Comparison of ENCODE assay signal across 8 cellular contexts in the genomic region with DNA sequence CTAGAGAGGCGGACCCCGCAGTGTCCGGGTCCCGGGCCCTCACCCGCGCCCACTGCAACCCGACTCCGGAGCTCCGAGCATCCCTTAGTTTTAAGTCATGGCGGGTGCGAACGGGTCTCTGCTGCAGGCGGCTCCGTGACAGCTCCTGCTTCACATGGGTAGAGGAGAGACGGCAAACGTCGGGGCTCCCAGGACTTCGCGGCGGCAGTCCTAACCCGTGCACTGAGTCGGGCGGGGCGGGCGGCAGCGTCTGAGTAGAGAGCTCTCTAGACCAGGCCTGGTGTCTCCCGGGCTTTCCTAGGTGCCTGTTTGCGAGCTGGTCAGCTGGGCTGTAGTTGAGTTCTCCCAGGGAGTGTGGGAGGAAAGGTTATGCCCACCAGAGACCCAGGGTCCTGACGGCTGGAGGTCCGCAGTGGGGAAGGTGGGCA. TPM values are rescaled to one million over a fixed set of nuclear protein-coding genes. Genes with fewer than 3 reads are reported as not detected.
DNase-seq lines count a peak whose midpoint lies in the region; ATAC-seq and TF ChIP-seq lines count a peak whose summit lies in the region.

No MANE protein-coding gene starts in this region.

- no peak for DNase-seq in T-helper 2 cell treated with Interferon-gamma antibody and Interleukin-4, amounts not matched to agents 5 μg/mL and 100 μg/mL, for 36 hours (ENCODE audit: low spot score)
- DNase-seq in T-helper 2 cell (no peak), WTC11 (ENCODE audit: low spot score) (no peak), hepatocyte (ENCODE audit: low spot score) (no peak), GOT3 (lab: John Stamatoyannopoulos, UW) (no peak), GF-D8 (lab: John Stamatoyannopoulos, UW) (no peak)
- DNase-seq in stimulated activated effector memory CD8-positive, alpha-beta T cell treated with anti-CD3 and anti-CD28 coated beads, Interleukin-12 subunit alpha, Interleukin-12 subunit beta, amount 100 ng/mL, for 72 hours (ENCODE audit: low spot score in 2 of 2) = no peak

- no peaks in the 10 kb centered on the region for H3K9me3 Mint-ChIP-seq in T-helper 2 cell treated with Interferon-gamma antibody and Interleukin-4, amounts not matched to agents 5 μg/mL and 100 μg/mL, for 36 hours
- H3K9me3 Mint-ChIP-seq in WTC11 = no peaks in the 10 kb centered on the region
- H3K9me3 Mint-ChIP-seq in stimulated activated effector memory CD8-positive, alpha-beta T cell treated with anti-CD3 and anti-CD28 coated beads, Interleukin-12 subunit alpha, Interleukin-12 subunit beta, amount 100 ng/mL, for 72 hours = no peaks in the 10 kb centered on the region

- POLR2A ChIA-PET in WTC11 (lab: Charles Lee) = interaction anchor here (0.8 to 1.3 kb wide), 4 partner anchors 43 to 107 kb away, joined by 3 to 4 read pairs (median 4); partner anchors contain the start of genes TBL3 and TRAF7

- H3K4me3 Mint-ChIP-seq in T-helper 2 cell treated with Interferon-gamma antibody and Interleukin-4, amounts not matched to agents 5 μg/mL and 100 μg/mL, for 36 hours = peak overlapping the region; percentile 95
- H3K4me3 Mint-ChIP-seq in WTC11 = peak overlapping the region; percentile 91
- H3K4me3 Mint-ChIP-seq in stimulated activated effector memory CD8-positive, alpha-beta T cell treated with anti-CD3 and anti-CD28 coated beads, Interleukin-12 subunit alpha, Interleukin-12 subunit beta, amount 100 ng/mL, for 72 hours = peak overlapping the region; percentile 83

- H3K9me2 ChIP-seq in hepatocyte (replicated peaks; ENCODE audit: insufficient read depth) = no peaks in the 10 kb centered on the region

- peaks cover 3% of the 10 kb centered on the region for H3K36me3 Mint-ChIP-seq in T-helper 2 cell treated with Interferon-gamma antibody and Interleukin-4, amounts not matched to agents 5 μg/mL and 100 μg/mL, for 36 hours (ENCODE audit: low read depth)
- peaks cover 3% of the 10 kb centered on the region; the same call in 1 of the 2 replicates for H3K36me3 Mint-ChIP-seq in WTC11
- H3K36me3 Mint-ChIP-seq in stimulated activated effector memory CD8-positive, alpha-beta T cell treated with anti-CD3 and anti-CD28 coated beads, Interleukin-12 subunit alpha, Interleukin-12 subunit beta, amount 100 ng/mL, for 72 hours = peaks cover 37% of the 10 kb centered on the region

- H3K27ac Mint-ChIP-seq in T-helper 2 cell treated with Interferon-gamma antibody and Interleukin-4, amounts not matched to agents 5 μg/mL and 100 μg/mL, for 36 hours = peak overlapping the region; percentile 79
- no peak overlapping the region for H3K27ac Mint-ChIP-seq in WTC11
- peak overlapping the region; percentile 73 for H3K27ac Mint-ChIP-seq in stimulated activated effector memory CD8-positive, alpha-beta T cell treated with anti-CD3 and anti-CD28 coated beads, Interleukin-12 subunit alpha, Interleukin-12 subunit beta, amount 100 ng/mL, for 72 hours

- WGBS in hepatocyte (ENCODE audit: low lambda C conversion rate, missing lambda C conversion rate) = 3% methylated on average over 23 of the region's 30 CpGs

- ATAC-seq in WTC11 (peak; percentile 11), HG02678 (IDR thresholded peaks at IDR 0.05; ENCODE audit: unreplicated experiment) (no peak)
- peak; percentile 42 for ATAC-seq in stimulated activated effector memory CD8-positive, alpha-beta T cell treated with anti-CD3 and anti-CD28 coated beads, Interleukin-12 subunit alpha, Interleukin-12 subunit beta, amount 100 ng/mL, for 72 hours

- CTCF ChIA-PET in WTC11 (lab: Charles Lee) = interaction anchor here (0.6 to 3.6 kb wide), 19 partner anchors 8 to 265 kb away, joined by 3 to 27 read pairs (median 3); partner anchors contain the start of genes NPW, NUBP2, PKD1 and RPS2

- H3K27me3 ChIP-seq in hepatocyte = no peaks in the 10 kb centered on the region

- peaks cover 26% of the 10 kb centered on the region for H3K79me2 ChIP-seq in hepatocyte

- peak overlapping the region; percentile 86 for H2AFZ ChIP-seq in hepatocyte

- H3K27ac ChIP-seq in hepatocyte = no peak overlapping the region

- H3K4me1 Mint-ChIP-seq in T-helper 2 cell treated with Interferon-gamma antibody and Interleukin-4, amounts not matched to agents 5 μg/mL and 100 μg/mL, for 36 hours (ENCODE audit: low read depth) = peaks cover 10% of the 10 kb centered on the region
- H3K4me1 Mint-ChIP-seq in WTC11 = peaks cover 10% of the 10 kb centered on the region
- peaks cover 28% of the 10 kb centered on the region for H3K4me1 Mint-ChIP-seq in stimulated activated effector memory CD8-positive, alpha-beta T cell treated with anti-CD3 and anti-CD28 coated beads, Interleukin-12 subunit alpha, Interleukin-12 subunit beta, amount 100 ng/mL, for 72 hours

- no peaks in the 10 kb centered on the region for H3K36me3 ChIP-seq in hepatocyte (replicated peaks; ENCODE audit: insufficient read depth, low read depth)

- peak overlapping the region; percentile 65 for H3K4me3 ChIP-seq in hepatocyte

- no peaks in the 10 kb centered on the region for H3K9me3 ChIP-seq in hepatocyte (ENCODE audit: low read depth)

- H3K4me1 ChIP-seq in hepatocyte (ENCODE audit: insufficient read depth) = peaks cover 18% of the 10 kb centered on the region

- H3K4me2 ChIP-seq in hepatocyte = peak overlapping the region; percentile 96

- H3K27me3 Mint-ChIP-seq in T-helper 2 cell treated with Interferon-gamma antibody and Interleukin-4, amounts not matched to agents 5 μg/mL and 100 μg/mL, for 36 hours (ENCODE audit: low read depth) = no peaks in the 10 kb centered on the region
- H3K27me3 Mint-ChIP-seq in WTC11 (ENCODE audit: low read depth) = no peaks in the 10 kb centered on the region

- no peaks in the 10 kb centered on the region for H4K20me1 ChIP-seq in hepatocyte (ENCODE audit: insufficient read depth, poor library complexity, severe bottlenecking)

- no peak for TF ChIP-seq CTCF in WTC11 (IDR thresholded peaks at IDR 0.05)
- TF ChIP-seq CTCF in hepatocyte (IDR thresholded peaks at IDR 0.05; ENCODE audit: poor library complexity) = no peak

TF ChIP-seq in WTC11, 78 proteins besides CTCF, POLR2A, EP300 and RAD21:
- TF ChIP-seq, protein P1, sequence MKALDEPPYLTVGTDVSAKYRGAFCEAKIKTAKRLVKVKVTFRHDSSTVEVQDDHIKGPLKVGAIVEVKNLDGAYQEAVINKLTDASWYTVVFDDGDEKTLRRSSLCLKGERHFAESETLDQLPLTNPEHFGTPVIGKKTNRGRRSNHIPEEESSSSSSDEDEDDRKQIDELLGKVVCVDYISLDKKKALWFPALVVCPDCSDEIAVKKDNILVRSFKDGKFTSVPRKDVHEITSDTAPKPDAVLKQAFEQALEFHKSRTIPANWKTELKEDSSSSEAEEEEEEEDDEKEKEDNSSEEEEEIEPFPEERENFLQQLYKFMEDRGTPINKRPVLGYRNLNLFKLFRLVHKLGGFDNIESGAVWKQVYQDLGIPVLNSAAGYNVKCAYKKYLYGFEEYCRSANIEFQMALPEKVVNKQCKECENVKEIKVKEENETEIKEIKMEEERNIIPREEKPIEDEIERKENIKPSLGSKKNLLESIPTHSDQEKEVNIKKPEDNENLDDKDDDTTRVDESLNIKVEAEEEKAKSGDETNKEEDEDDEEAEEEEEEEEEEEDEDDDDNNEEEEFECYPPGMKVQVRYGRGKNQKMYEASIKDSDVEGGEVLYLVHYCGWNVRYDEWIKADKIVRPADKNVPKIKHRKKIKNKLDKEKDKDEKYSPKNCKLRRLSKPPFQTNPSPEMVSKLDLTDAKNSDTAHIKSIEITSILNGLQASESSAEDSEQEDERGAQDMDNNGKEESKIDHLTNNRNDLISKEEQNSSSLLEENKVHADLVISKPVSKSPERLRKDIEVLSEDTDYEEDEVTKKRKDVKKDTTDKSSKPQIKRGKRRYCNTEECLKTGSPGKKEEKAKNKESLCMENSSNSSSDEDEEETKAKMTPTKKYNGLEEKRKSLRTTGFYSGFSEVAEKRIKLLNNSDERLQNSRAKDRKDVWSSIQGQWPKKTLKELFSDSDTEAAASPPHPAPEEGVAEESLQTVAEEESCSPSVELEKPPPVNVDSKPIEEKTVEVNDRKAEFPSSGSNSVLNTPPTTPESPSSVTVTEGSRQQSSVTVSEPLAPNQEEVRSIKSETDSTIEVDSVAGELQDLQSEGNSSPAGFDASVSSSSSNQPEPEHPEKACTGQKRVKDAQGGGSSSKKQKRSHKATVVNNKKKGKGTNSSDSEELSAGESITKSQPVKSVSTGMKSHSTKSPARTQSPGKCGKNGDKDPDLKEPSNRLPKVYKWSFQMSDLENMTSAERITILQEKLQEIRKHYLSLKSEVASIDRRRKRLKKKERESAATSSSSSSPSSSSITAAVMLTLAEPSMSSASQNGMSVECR (CRISPR knock-in tag; IDR thresholded peaks at IDR 0.05; ENCODE audit: borderline replicate concordance) = 0 out of 2 replicates have a peak, but pooled peaks have one; percentile 5
- no peak for TF ChIP-seq ZNF317 (CRISPR knock-in tag; IDR thresholded peaks at IDR 0.05; ENCODE audit: borderline replicate concordance, low read depth)
TF ChIP-seq in WTC11: peak in this region for 1.

RNA-seq across cellular contexts. Expression of gene TSC2, which starts 0.3 kb away (rescaled TPM):
- total RNA-seq in WTC11 (2021) (103 to 134 TPM (median 117 TPM) in 3 replicates), hepatocyte (39.5 and 41.8 TPM in 2 replicates)
- 78.7 and 113 TPM in 2 replicates for polyA plus RNA-seq in hepatocyte

RNA-seq across cellular contexts. Expression of gene NTHL1, which starts 0.5 kb away (rescaled TPM):
- total RNA-seq in WTC11 (2021) (90.5 to 93.4 TPM (median 93.3 TPM) in 3 replicates), hepatocyte (19.6 and 20.2 TPM in 2 replicates)
- 23.4 and 28.5 TPM in 2 replicates for polyA plus RNA-seq in hepatocyte

RNA-seq across cellular contexts. Expression of gene NHERF2, which starts 21.4 kb away (rescaled TPM):
- total RNA-seq in WTC11 (2021) (23.3 to 31.1 TPM (median 28.0 TPM) in 3 replicates), hepatocyte (25.9 and 29.6 TPM in 2 replicates)
- 37.7 and 43.8 TPM in 2 replicates for polyA plus RNA-seq in hepatocyte

RNA-seq across cellular contexts. Expression of gene NPW, which starts 28.5 kb away (rescaled TPM):
- 15.2 to 28.6 TPM (median 22.0 TPM) in 3 replicates for total RNA-seq in WTC11 (2021)
- 2.7 and 4.1 TPM in 2 replicates for total RNA-seq in hepatocyte
- 45.2 and 57.6 TPM in 2 replicates for polyA plus RNA-seq in hepatocyte

RNA-seq across cellular contexts. Expression of gene ZNF598, which starts 38.5 kb away (rescaled TPM):
- total RNA-seq in WTC11 (2021) = 53.9 to 66.4 TPM (median 55.5 TPM) in 3 replicates
- total RNA-seq in hepatocyte = 22.8 and 42.6 TPM in 2 replicates
- 29.5 and 36.8 TPM in 2 replicates for polyA plus RNA-seq in hepatocyte
